1 cellular context compared by ENCODE assay signal in genomic region chr16:58346831-58347371, GRCh38.
TF ChIP-seq lines count a peak whose summit lies in the region.

No MANE protein-coding gene starts in this region.

TF ChIP-seq in HepG2, 621 proteins besides CTCF, POLR2A, EP300 and RAD21:
- TF ChIP-seq U2AF1 (optimal IDR thresholded peaks at IDR 0.05; ENCODE audit: low read depth, low read length) (no peak), KLF11 (CRISPR knock-in tag; IDR thresholded peaks at IDR 0.05) (no peak), SCMH1 (CRISPR knock-in tag; IDR thresholded peaks at IDR 0.05; ENCODE audit: borderline replicate concordance) (no peak), CREM (IDR thresholded peaks at IDR 0.05) (no peak), CREM (CRISPR knock-in tag; IDR thresholded peaks at IDR 0.05) (no peak), PTBP1 (IDR thresholded peaks at IDR 0.05; ENCODE audit: low read depth, low read length, poor library complexity, severe bottlenecking) (no peak), GTF2F1 (IDR thresholded peaks at IDR 0.05; ENCODE audit: low read length) (no peak), ZNF496 (CRISPR knock-in tag; IDR thresholded peaks at IDR 0.05; ENCODE audit: insufficient replicate concordance) (no peak), ZNF772 (CRISPR knock-in tag; IDR thresholded peaks at IDR 0.05) (no peak), JUNB (CRISPR knock-in tag; IDR thresholded peaks at IDR 0.05; ENCODE audit: borderline replicate concordance) (no peak), HMGA1 (CRISPR knock-in tag; conservative IDR thresholded peaks at IDR 0.05) (no peak), ZNF329 (CRISPR knock-in tag; IDR thresholded peaks at IDR 0.05; ENCODE audit: low read depth) (no peak), ZNF660 (CRISPR knock-in tag; IDR thresholded peaks at IDR 0.05; ENCODE audit: borderline replicate concordance, low read depth) (no peak), MAFK (conservative IDR thresholded peaks at IDR 0.05 in 1 of 2, IDR thresholded peaks at IDR 0.05 in 1 of 2; ENCODE audit: low read length in 2 of 2) (no peak), ZSCAN21 (CRISPR knock-in tag; IDR thresholded peaks at IDR 0.05; ENCODE audit: borderline replicate concordance) (no peak), ARNTL (CRISPR knock-in tag; IDR thresholded peaks at IDR 0.05) (no peak), ZNF839 (CRISPR knock-in tag; IDR thresholded peaks at IDR 0.05; ENCODE audit: borderline replicate concordance) (no peak), SIN3B (IDR thresholded peaks at IDR 0.05; ENCODE audit: low read length) (no peak)
